Comparison of ENCODE assay signal across 9 cellular contexts in genomic region chr15:45200001-45200798, GRCh38. TPM values are rescaled to one million over a fixed set of nuclear protein-coding genes. Genes with fewer than 3 reads are reported as not detected.
DNase-seq lines count a peak whose midpoint lies in the region; ATAC-seq and TF ChIP-seq lines count a peak whose summit lies in the region.
"Had no signal": no experiment of that assay in that cellular context is flagged by ENCODE, and none has a peak within 500 bp of the region (broad histone marks: within the 10 kb centered on the region; RNA-seq: fewer than 3 reads in every experiment).

No MANE protein-coding gene starts in this region.

- H3K4me3 Mint-ChIP-seq in activated CD4-positive, alpha-beta T cell treated with anti-CD3 and anti-CD28 coated beads, Interleukin-2, amount 10 ng/mL, durations not matched to agents 7 days and 5 days = no peak overlapping the region
- H3K4me3 Mint-ChIP-seq: activated naive CD4-positive, alpha-beta T cell treated with anti-CD3 and anti-CD28 coated beads, Interleukin-2, amount 50 U/mL, for 24 hours had no signal

- H3K9me3 ChIP-seq in BE2C (no peaks in the 10 kb centered on the region), duodenal mucosa (ENCODE audit: control insufficient read depth in 1 of 2, low read length in 2 of 2) (no peaks in the 10 kb centered on the region), lower lobe of right lung (no peaks in the 10 kb centered on the region)

- intact Hi-C loops in lower lobe of right lung (cut with DNase I) = loop anchor here (10.0 kb wide), 1 partner anchor 205 kb away; a partner anchor contains a TSS

- H3K9ac ChIP-seq in duodenal mucosa (ENCODE audit: low read depth in 1 of 2, low read length in 2 of 2) = peak overlapping the region; percentile 70 to 98

- no peak overlapping the region for H3K27ac Mint-ChIP-seq in activated CD4-positive, alpha-beta T cell treated with anti-CD3 and anti-CD28 coated beads, Interleukin-2, amount 10 ng/mL, durations not matched to agents 7 days and 5 days
- H3K27ac Mint-ChIP-seq: activated naive CD4-positive, alpha-beta T cell treated with anti-CD3 and anti-CD28 coated beads, Interleukin-2, amount 50 U/mL, for 24 hours had no signal

- CTCF ChIA-PET in activated CD4-positive, alpha-beta T cell treated with anti-CD3 and anti-CD28 coated beads, Interleukin-2, amount 10 ng/mL, durations not matched to agents 7 days and 5 days (lab: Charles Lee) = interaction anchor here (0.6 to 2.8 kb wide), 11 partner anchors 9 to 230 kb away, joined by 3 to 13 read pairs (median 4); no protein-coding TSS in a partner anchor

- no peaks in the 10 kb centered on the region for H3K36me3 Mint-ChIP-seq in activated CD4-positive, alpha-beta T cell treated with anti-CD3 and anti-CD28 coated beads, Interleukin-2, amount 10 ng/mL, durations not matched to agents 7 days and 5 days (ENCODE audit: low read depth)
- H3K36me3 Mint-ChIP-seq: activated naive CD4-positive, alpha-beta T cell treated with anti-CD3 and anti-CD28 coated beads, Interleukin-2, amount 50 U/mL, for 24 hours had no signal

- TF ChIP-seq CTCF in BE2C (IDR thresholded peaks at IDR 0.05; ENCODE audit: low read depth, low read length) = no peak
- no peak for TF ChIP-seq CTCF in lower lobe of right lung (IDR thresholded peaks at IDR 0.05)

- H3K4me1 Mint-ChIP-seq in activated CD4-positive, alpha-beta T cell treated with anti-CD3 and anti-CD28 coated beads, Interleukin-2, amount 10 ng/mL, durations not matched to agents 7 days and 5 days = peaks cover 25% of the 10 kb centered on the region

- H3K27me3 Mint-ChIP-seq in activated CD4-positive, alpha-beta T cell treated with anti-CD3 and anti-CD28 coated beads, Interleukin-2, amount 10 ng/mL, durations not matched to agents 7 days and 5 days = peaks cover 6% of the 10 kb centered on the region
- H3K27me3 Mint-ChIP-seq: activated naive CD4-positive, alpha-beta T cell treated with anti-CD3 and anti-CD28 coated beads, Interleukin-2, amount 50 U/mL, for 24 hours had no signal

- DNase-seq in BE2C (peak; percentile 88), GM19240 (ENCODE audit: insufficient read length, low spot score) (peak; percentile 37), NCI-H526 treated with DMSO at 0.1 percent for 48 hours (lab: John Stamatoyannopoulos, UW) (peak; percentile 98), lower lobe of right lung (peak; percentile 92)
- peak; percentile 97 for DNase-seq in activated CD4-positive, alpha-beta T cell treated with anti-CD3 and anti-CD28 coated beads, Interleukin-2, amount 10 ng/mL, durations not matched to agents 7 days and 5 days
- peak; percentile 93 to 99 (median 97) for DNase-seq in stimulated activated CD4-positive, alpha-beta T cell treated with anti-CD3 and anti-CD28 coated beads, TNF-alpha, amount 100 ng/mL, for 1 hour (ENCODE audit: low read depth in 3 of 3, low spot score in 1 of 3)

- no peaks in the 10 kb centered on the region for H3K27me3 ChIP-seq in BE2C
- H3K27me3 ChIP-seq in duodenal mucosa (ENCODE audit: control insufficient read depth in 1 of 2, insufficient read depth in 2 of 2, low read length in 2 of 2) = no peaks in the 10 kb centered on the region
- no peaks in the 10 kb centered on the region for H3K27me3 ChIP-seq in lower lobe of right lung (ENCODE audit: low read depth)

- POLR2A ChIA-PET in activated CD4-positive, alpha-beta T cell treated with anti-CD3 and anti-CD28 coated beads, Interleukin-2, amount 10 ng/mL, durations not matched to agents 7 days and 5 days (lab: Charles Lee) = interaction anchor here (0.6 kb wide), 1 partner anchor 571 kb away, joined by 4 read pairs; no protein-coding TSS in a partner anchor

- H3K36me3 ChIP-seq in BE2C (no peaks in the 10 kb centered on the region), duodenal mucosa (ENCODE audit: control insufficient read depth in 1 of 2, insufficient read depth in 2 of 2, low read length in 2 of 2) (no peaks in the 10 kb centered on the region), lower lobe of right lung (no peaks in the 10 kb centered on the region)

- H3K4me1 ChIP-seq in BE2C = no peaks in the 10 kb centered on the region
- H3K4me1 ChIP-seq in duodenal mucosa (ENCODE audit: control insufficient read depth in 1 of 2, insufficient read depth in 2 of 2, low read length in 2 of 2) = peaks cover 5 to 7% of the 10 kb centered on the region in 2 donors
- peaks cover 16% of the 10 kb centered on the region for H3K4me1 ChIP-seq in lower lobe of right lung

- H3K4me3 ChIP-seq in BE2C (ENCODE audit: low read depth, low read length) = peak overlapping the region; percentile 95
- H3K4me3 ChIP-seq in duodenal mucosa (ENCODE audit: low read depth in 1 of 2, low read length in 2 of 2) = peak overlapping the region; percentile 91 to 92
- peak overlapping the region; percentile 75 for H3K4me3 ChIP-seq in lower lobe of right lung

- H3K27ac ChIP-seq in duodenal mucosa (ENCODE audit: low read depth, low read length) (peak overlapping the region; percentile 98), lower lobe of right lung (peak overlapping the region; percentile 98)

- peak; percentile 41 for ATAC-seq in HG03442 (IDR thresholded peaks at IDR 0.05; ENCODE audit: unreplicated experiment)
- ATAC-seq in lower lobe of right lung = peak; percentile 84 to 91

- H3K9me3 Mint-ChIP-seq in activated CD4-positive, alpha-beta T cell treated with anti-CD3 and anti-CD28 coated beads, Interleukin-2, amount 10 ng/mL, durations not matched to agents 7 days and 5 days = no peaks in the 10 kb centered on the region
- H3K9me3 Mint-ChIP-seq: activated naive CD4-positive, alpha-beta T cell treated with anti-CD3 and anti-CD28 coated beads, Interleukin-2, amount 50 U/mL, for 24 hours had no signal

RNA-seq across cellular contexts. Expression of gene SHF, which starts 12.4 kb away (rescaled TPM):
- polyA plus RNA-seq in BE2C (2012; ENCODE audit: insufficient read depth, insufficient read length, low read depth) = 106 TPM
- under 1 TPM; 0.79 to 0.92 TPM for total RNA-seq in activated CD4-positive, alpha-beta T cell treated with anti-CD3 and anti-CD28 coated beads, Interleukin-2, amount 10 ng/mL, durations not matched to agents 7 days and 5 days
- 6.4 TPM for total RNA-seq in lower lobe of right lung

RNA-seq across cellular contexts. Expression of gene SLC28A2, which starts 51.8 kb away (rescaled TPM):
- polyA plus RNA-seq in BE2C (2012; ENCODE audit: insufficient read depth, insufficient read length, low read depth) = not detected
- not detected for total RNA-seq in activated CD4-positive, alpha-beta T cell treated with anti-CD3 and anti-CD28 coated beads, Interleukin-2, amount 10 ng/mL, durations not matched to agents 7 days and 5 days
- 0.21 TPM for total RNA-seq in lower lobe of right lung

Comparison
In these comparisons a context has a peak if more than half of its experiments do, and no peak if none do; other contexts are left out.
1. Peak in every context shown above with its lines: DNase-seq, ATAC-seq, H3K4me3 ChIP-seq and H3K27ac ChIP-seq.
2. DNase-seq: peak in every context shown above with its lines; median percentile 98 in NCI-H526 treated with DMSO at 0.1 percent for 48 hours; 97 in activated CD4-positive, alpha-beta T cell treated with anti-CD3 and anti-CD28 coated beads, Interleukin-2, amount 10 ng/mL, durations not matched to agents 7 days and 5 days; 97 in stimulated activated CD4-positive, alpha-beta T cell treated with anti-CD3 and anti-CD28 coated beads, TNF-alpha, amount 100 ng/mL, for 1 hour; 92 in lower lobe of right lung; 88 in BE2C; 37 in GM19240.